In the genomic region with DNA sequence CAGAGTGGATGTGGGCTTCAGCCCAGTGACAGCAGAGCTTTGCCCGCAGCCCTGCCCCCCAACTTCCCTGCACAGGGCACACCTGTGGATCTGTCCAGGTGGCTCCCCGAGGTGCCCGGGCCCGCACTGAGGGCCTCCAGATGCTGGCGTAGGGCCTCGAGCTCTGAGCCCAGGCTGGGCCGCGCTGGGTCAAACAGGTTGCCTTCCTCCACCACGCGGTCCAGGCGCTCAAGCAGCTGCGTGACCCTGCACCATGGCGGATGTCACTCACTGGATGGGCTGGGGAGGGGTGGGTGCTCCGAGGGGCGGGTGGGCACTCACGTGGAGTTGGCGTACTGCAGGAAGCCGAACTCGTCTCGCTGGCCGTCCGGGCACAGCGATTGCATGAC, we compare ENCODE assay signal across 1 cellular context.
TF ChIP-seq lines count a peak whose summit lies in the region.

No MANE protein-coding gene starts in this region.

TF ChIP-seq in IMR-90, 13 proteins besides CTCF, POLR2A, EP300 and RAD21:
- TF ChIP-seq ELK1 (IDR thresholded peaks at IDR 0.05; ENCODE audit: borderline replicate concordance, low read depth, low read length): no peak
- TF ChIP-seq CEBPB (IDR thresholded peaks at IDR 0.05; ENCODE audit: low read depth, low read length): no peak
- TF ChIP-seq FOS (IDR thresholded peaks at IDR 0.05; ENCODE audit: low read depth, low read length): no peak
- TF ChIP-seq RFX5 (IDR thresholded peaks at IDR 0.05; ENCODE audit: low read depth, low read length): no peak
- TF ChIP-seq MAFK (IDR thresholded peaks at IDR 0.05; ENCODE audit: low read depth, low read length): no peak
- no peak for TF ChIP-seq NFE2L2 (IDR thresholded peaks at IDR 0.05; ENCODE audit: low read depth, low read length)
- TF ChIP-seq SMC3 (IDR thresholded peaks at IDR 0.05; ENCODE audit: low read depth, low read length): no peak
- no peak for TF ChIP-seq MXI1 (IDR thresholded peaks at IDR 0.05; ENCODE audit: borderline replicate concordance, low read depth, low read length)
- TF ChIP-seq MAZ (IDR thresholded peaks at IDR 0.05; ENCODE audit: borderline replicate concordance, low read depth, low read length): no peak
- TF ChIP-seq USF2 (IDR thresholded peaks at IDR 0.05; ENCODE audit: low read depth, low read length): no peak
- TF ChIP-seq CHD1 (IDR thresholded peaks at IDR 0.05; ENCODE audit: low read depth, low read length): no peak
